In the genomic region with DNA sequence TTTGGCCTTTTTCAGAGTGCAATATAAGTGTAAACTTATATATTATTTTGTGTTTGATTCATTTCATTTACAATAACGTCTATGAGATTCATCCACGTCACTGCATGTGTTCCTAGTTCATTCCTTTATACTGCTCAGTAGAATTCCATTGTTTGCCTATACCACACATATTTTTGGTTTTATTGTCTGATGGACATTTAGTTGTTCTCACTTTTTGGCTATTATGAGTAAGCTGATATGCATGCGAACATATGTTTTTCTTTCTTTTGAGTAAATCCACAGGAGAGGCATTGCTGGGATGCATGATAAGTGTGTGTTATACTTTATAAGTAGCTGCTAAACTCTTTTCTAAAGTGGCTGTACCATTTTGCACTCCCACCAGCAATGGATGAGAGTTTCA, we compare ENCODE assay signal across 18 cellular contexts.
DNase-seq lines count a peak whose midpoint lies in the region; ATAC-seq and TF ChIP-seq lines count a peak whose summit lies in the region.
"Had no signal": no experiment of that assay in that cellular context is flagged by ENCODE, and none has a peak within 500 bp of the region (broad histone marks: within the 10 kb centered on the region; RNA-seq: fewer than 3 reads in every experiment).

No MANE protein-coding gene starts in this region.

- peak overlapping the region; percentile 23 for H3K27ac Mint-ChIP-seq in osteocyte (ENCODE audit: unreplicated experiment)
- H3K27ac Mint-ChIP-seq: H9 had no signal

- no peaks in the 10 kb centered on the region for H3K9me3 Mint-ChIP-seq in osteocyte (ENCODE audit: unreplicated experiment)
- H3K9me3 Mint-ChIP-seq: H9 had no signal

- ATAC-seq in GM21786 (IDR thresholded peaks at IDR 0.05; ENCODE audit: unreplicated experiment): no peak
- ATAC-seq: K562 had no signal

- no peak overlapping the region for H3K4me3 ChIP-seq in SK-N-MC
- H3K4me3 ChIP-seq: K562 had no signal

- no peak overlapping the region for H3K4me3 Mint-ChIP-seq in osteocyte (ENCODE audit: unreplicated experiment)
- H3K4me3 Mint-ChIP-seq: H9 had no signal

- no peak overlapping the region for H3K9ac ChIP-seq in SK-N-MC (ENCODE audit: insufficient read length)

- H3K27ac ChIP-seq in SK-N-MC: peak overlapping the region; percentile 56
- H3K27ac ChIP-seq: HL-60 had no signal

- H3K4me1 Mint-ChIP-seq in osteocyte (ENCODE audit: unreplicated experiment): peaks cover 52% of the 10 kb centered on the region

- H3K27me3 Mint-ChIP-seq in osteocyte (ENCODE audit: unreplicated experiment): no peaks in the 10 kb centered on the region

- TF ChIP-seq CTCF in osteocyte (IDR thresholded peaks at IDR 0.05): no peak

- no peaks in the 10 kb centered on the region for H3K36me3 ChIP-seq in SK-N-MC (ENCODE audit: insufficient read depth, low read length)

- DNase-seq in EH (ENCODE audit: low read depth) (peak; percentile 77), SK-N-MC (ENCODE audit: low read depth, low spot score) (no peak), dedifferentiated amniotic fluid mesenchymal stem cell (ENCODE audit: extremely low spot score) (peak; percentile 62), osteocyte (ENCODE audit: extremely low spot score, unreplicated experiment) (no peak), HuH-7.5 (ENCODE audit: low spot score) (no peak), cortex of kidney (lab: John Stamatoyannopoulos, UW) (no peak)
- DNase-seq: ACHN, COR-L47, H9, MV-4-11, NCI-H1417, NCI-H187 treated with DMSO at 0.1 percent for 48 hours, NCI-H345, OCI-M1, SHP77 treated with DMSO at 0.1 percent for 48 hours had no signal

- H3K36me3 Mint-ChIP-seq in osteocyte (ENCODE audit: unreplicated experiment): no peaks in the 10 kb centered on the region

- H3K9me3 ChIP-seq in SK-N-MC (ENCODE audit: low read depth, low read length): no peaks in the 10 kb centered on the region

Comparison
In these comparisons a context has a peak if more than half of its experiments do, and no peak if none do; other contexts are left out.
1. DNase-seq: peak in EH (single experiment) and dedifferentiated amniotic fluid mesenchymal stem cell (single experiment); none in SK-N-MC (single experiment), osteocyte (single experiment), HuH-7.5 (single experiment) and cortex of kidney (single experiment).